Comparison of ENCODE assay signal across 29 cellular contexts in the genomic region with DNA sequence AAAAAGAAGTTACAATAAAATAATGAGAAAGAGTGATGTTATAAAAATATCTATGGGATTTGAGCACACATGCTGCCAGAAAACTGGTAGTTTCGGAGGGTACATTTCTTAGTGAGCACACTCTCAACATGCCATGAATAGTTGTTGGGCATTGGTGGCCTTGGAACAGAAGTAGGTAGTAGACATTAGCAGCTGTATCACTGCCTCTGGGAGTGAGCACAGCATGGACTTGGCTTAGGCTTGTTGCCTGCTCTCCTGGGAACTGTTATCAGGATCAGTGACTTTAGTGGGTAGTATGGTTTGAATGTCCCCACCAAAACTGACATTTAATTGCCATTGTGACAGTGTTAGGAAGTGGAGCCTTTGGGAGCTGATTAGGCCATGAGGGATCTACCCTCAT. TPM values are rescaled to one million over a fixed set of nuclear protein-coding genes. Genes with fewer than 3 reads are reported as not detected.
"Had no signal": no experiment of that assay in that cellular context is flagged by ENCODE, and none has a peak within 500 bp of the region (broad histone marks: within the 10 kb centered on the region; RNA-seq: fewer than 3 reads in every experiment).

No MANE protein-coding gene starts in this region.

- DNase-seq: activated CD4-positive, alpha-beta memory T cell treated with anti-CD3 and anti-CD28 coated beads, Interleukin-2, amount 10 ng/mL, durations not matched to agents 7 days and 5 days; activated CD4-positive, alpha-beta T cell treated with anti-CD3 and anti-CD28 coated beads for 36 hours; activated CD4-positive, alpha-beta T cell treated with anti-CD3 and anti-CD28 coated beads, Interleukin-2, amount 10 ng/mL, durations not matched to agents 24 days and 14 days; activated CD4-positive, CD25-positive, alpha-beta regulatory T cell; activated CD4-positive, CD25-positive, alpha-beta regulatory T cell treated with anti-CD3 and anti-CD28 coated beads, Interleukin-2, amount 50 U/mL, for 72 hours; activated CD8-positive, alpha-beta memory T cell treated with anti-CD3 and anti-CD28 coated beads, Interleukin-2, amount 50 U/mL, for 48 hours; activated gamma-delta T cell; activated naive CD4-positive, alpha-beta T cell treated with anti-CD3 and anti-CD28 coated beads, Interleukin-2, amount 50 U/mL, for 16 hours; activated naive CD4-positive, alpha-beta T cell treated with Interleukin-2 at 50 U/mL for 16 hours; activated T-cell treated with anti-CD3 and anti-CD28 coated beads for 4 hours; activated T-cell treated with anti-CD3 and anti-CD28 coated beads, Interleukin-2, amount 50 U/mL, for 24 hours; activated T-cell treated with anti-CD3 and anti-CD28 coated beads, Interleukin-2, amount 50 U/mL, for 72 hours; amniotic stem cell; anterior cingulate cortex; brain microvascular endothelial cell; caudate nucleus; cortex of kidney; dermis blood vessel endothelial cell; effector CD4-positive, alpha-beta T cell; effector memory CD8-positive, alpha-beta T cell; foreskin fibroblast; T-helper 2 cell had no signal

- H3K27ac Mint-ChIP-seq: activated CD4-positive, alpha-beta memory T cell treated with anti-CD3 and anti-CD28 coated beads, Interleukin-2, amount 10 ng/mL, durations not matched to agents 7 days and 5 days; activated CD4-positive, alpha-beta T cell treated with anti-CD3 and anti-CD28 coated beads for 36 hours; activated CD4-positive, alpha-beta T cell treated with anti-CD3 and anti-CD28 coated beads, Interleukin-2, amount 10 ng/mL, durations not matched to agents 24 days and 14 days; activated naive CD8-positive, alpha-beta T cell; activated T-cell treated with anti-CD3 and anti-CD28 coated beads, Interleukin-2, amount 50 U/mL, for 24 hours; activated T-cell treated with anti-CD3 and anti-CD28 coated beads, Interleukin-2, amount 50 U/mL, for 72 hours; effector memory CD8-positive, alpha-beta T cell had no signal

- H3K4me3 Mint-ChIP-seq: activated CD4-positive, alpha-beta memory T cell treated with anti-CD3 and anti-CD28 coated beads, Interleukin-2, amount 10 ng/mL, durations not matched to agents 7 days and 5 days; activated CD4-positive, alpha-beta T cell treated with anti-CD3 and anti-CD28 coated beads for 36 hours; activated CD4-positive, alpha-beta T cell treated with anti-CD3 and anti-CD28 coated beads, Interleukin-2, amount 10 ng/mL, durations not matched to agents 24 days and 14 days; activated naive CD8-positive, alpha-beta T cell; activated T-cell treated with anti-CD3 and anti-CD28 coated beads, Interleukin-2, amount 50 U/mL, for 24 hours; activated T-cell treated with anti-CD3 and anti-CD28 coated beads, Interleukin-2, amount 50 U/mL, for 72 hours; effector memory CD8-positive, alpha-beta T cell had no signal

- H3K36me3 Mint-ChIP-seq: activated naive CD8-positive, alpha-beta T cell had no signal

- H3K27ac ChIP-seq: brain microvascular endothelial cell, epithelial cell of prostate had no signal

- H3K9me3 Mint-ChIP-seq: activated CD4-positive, alpha-beta memory T cell treated with anti-CD3 and anti-CD28 coated beads, Interleukin-2, amount 10 ng/mL, durations not matched to agents 7 days and 5 days; activated CD4-positive, alpha-beta T cell treated with anti-CD3 and anti-CD28 coated beads, Interleukin-2, amount 10 ng/mL, durations not matched to agents 24 days and 14 days; activated T-cell treated with anti-CD3 and anti-CD28 coated beads, Interleukin-2, amount 50 U/mL, for 24 hours; activated T-cell treated with anti-CD3 and anti-CD28 coated beads, Interleukin-2, amount 50 U/mL, for 72 hours; effector memory CD8-positive, alpha-beta T cell had no signal

- ATAC-seq: activated CD4-positive, alpha-beta T cell treated with anti-CD3 and anti-CD28 coated beads for 36 hours; activated T-cell treated with anti-CD3 and anti-CD28 coated beads, Interleukin-2, amount 50 U/mL, for 72 hours; effector memory CD8-positive, alpha-beta T cell had no signal

- H3K4me1 Mint-ChIP-seq: activated CD4-positive, alpha-beta memory T cell treated with anti-CD3 and anti-CD28 coated beads, Interleukin-2, amount 10 ng/mL, durations not matched to agents 7 days and 5 days; activated CD4-positive, alpha-beta T cell treated with anti-CD3 and anti-CD28 coated beads for 36 hours; activated CD4-positive, alpha-beta T cell treated with anti-CD3 and anti-CD28 coated beads, Interleukin-2, amount 10 ng/mL, durations not matched to agents 24 days and 14 days had no signal

- FAIRE-seq: bronchial epithelial cell, colon, endometrium, frontal cortex had no signal

- H3K27me3 ChIP-seq: brain microvascular endothelial cell had no signal

- H3K36me3 ChIP-seq: brain microvascular endothelial cell had no signal

RNA-seq across cellular contexts. Expression of a gene that starts 13.3 kb away (rescaled TPM):
- total RNA-seq: activated CD4-positive, alpha-beta memory T cell treated with anti-CD3 and anti-CD28 coated beads, Interleukin-2, amount 10 ng/mL, durations not matched to agents 7 days and 5 days; activated CD4-positive, alpha-beta T cell treated with anti-CD3 and anti-CD28 coated beads for 36 hours; activated CD4-positive, alpha-beta T cell treated with anti-CD3 and anti-CD28 coated beads, Interleukin-2, amount 10 ng/mL, durations not matched to agents 24 days and 14 days; T-helper 1 cell treated with Interleukin-12 subunit alpha and Interleukin-12 subunit beta and Interleukin-4 antibody, amounts not matched to agents 30 ng/mL and 1 ng/mL, for 36 hours had no signal
